8 cellular contexts compared by ENCODE assay signal in the genomic region with DNA sequence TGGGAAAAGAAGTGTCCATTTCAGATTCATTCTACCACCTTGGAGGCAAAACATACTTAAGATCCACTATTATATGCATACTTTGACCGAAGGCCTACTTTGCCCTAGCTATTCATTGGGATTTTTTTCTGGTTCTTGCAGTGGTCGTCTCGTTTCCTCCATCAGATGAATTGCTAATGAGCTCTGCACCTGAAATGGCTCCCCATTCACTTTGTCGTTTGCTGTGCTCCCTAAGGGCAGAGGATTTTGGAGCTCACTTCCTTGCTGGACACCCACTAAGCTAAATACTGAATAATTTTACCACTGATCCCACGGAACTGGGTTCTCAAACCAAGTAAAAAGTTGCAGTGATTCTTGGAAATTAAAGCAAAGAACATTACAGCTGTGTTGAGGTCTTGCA. TPM values are rescaled to one million over a fixed set of nuclear protein-coding genes. Genes with fewer than 3 reads are reported as not detected.
DNase-seq lines count a peak whose midpoint lies in the region; ATAC-seq, FAIRE-seq and TF ChIP-seq lines count a peak whose summit lies in the region.

No MANE protein-coding gene starts in this region.

- H2AFZ ChIP-seq in keratinocyte (ENCODE audit: control insufficient read depth, low read length): no peak overlapping the region

- DNase-seq in activated CD4-positive, alpha-beta T cell treated with anti-CD3 and anti-CD28 coated beads, Interleukin-2, amount 10 ng/mL, durations not matched to agents 24 days and 14 days: no peak
- DNase-seq in activated CD4-positive, alpha-beta T cell treated with anti-CD3 and anti-CD28 coated beads, Interleukin-2, amount 50 U/mL, for 1 hour: no peak
- no peak for DNase-seq in activated naive CD4-positive, alpha-beta T cell treated with anti-CD3 and anti-CD28 coated beads, Interleukin-2, amount 50 U/mL, for 72 hours (ENCODE audit: low spot score in 2 of 2)
- no peak for DNase-seq in keratinocyte (ENCODE audit: low read depth, low spot score)
- DNase-seq in substantia nigra (lab: John Stamatoyannopoulos, UW): no peak
- no peak for DNase-seq in NCI-H2029 treated with DMSO at 0.1 percent for 48 hours (lab: John Stamatoyannopoulos, UW)

- H3K27ac Mint-ChIP-seq in activated CD4-positive, alpha-beta T cell treated with anti-CD3 and anti-CD28 coated beads, Interleukin-2, amount 10 ng/mL, durations not matched to agents 24 days and 14 days: peak overlapping the region; percentile 95
- peak overlapping the region; percentile 89 to 99 for H3K27ac Mint-ChIP-seq in activated naive CD4-positive, alpha-beta T cell treated with anti-CD3 and anti-CD28 coated beads, Interleukin-2, amount 50 U/mL, for 72 hours

- peak overlapping the region; percentile 60 to 88 (median 86) for H3K4me3 ChIP-seq in keratinocyte (ENCODE audit: control insufficient read depth in 2 of 3, extremely low read depth in 1 of 3, insufficient read depth in 2 of 3, low read depth in 1 of 3, low read length in 3 of 3)

- H3K36me3 ChIP-seq in keratinocyte (ENCODE audit: control insufficient read depth in 2 of 2, extremely low read depth in 1 of 2, insufficient read depth in 2 of 2, low read length in 2 of 2): peaks cover 1 to 5% of the 10 kb centered on the region in 2 experiments

- H3K9me1 ChIP-seq in keratinocyte (ENCODE audit: control insufficient read depth, extremely low read depth, insufficient read depth, low read length): no peaks in the 10 kb centered on the region

- no peaks in the 10 kb centered on the region for H3K27me3 ChIP-seq in keratinocyte (ENCODE audit: control insufficient read depth, extremely low read depth, insufficient read depth, low read length)

- H3K79me2 ChIP-seq in keratinocyte (ENCODE audit: control insufficient read depth, insufficient read depth, low read length): peaks cover 59% of the 10 kb centered on the region

- peaks cover 4% of the 10 kb centered on the region for H3K9me3 Mint-ChIP-seq in activated CD4-positive, alpha-beta T cell treated with anti-CD3 and anti-CD28 coated beads, Interleukin-2, amount 10 ng/mL, durations not matched to agents 24 days and 14 days
- peaks cover 7% of the 10 kb centered on the region in 2 donors for H3K9me3 Mint-ChIP-seq in activated naive CD4-positive, alpha-beta T cell treated with anti-CD3 and anti-CD28 coated beads, Interleukin-2, amount 50 U/mL, for 72 hours

- H4K20me1 ChIP-seq in keratinocyte (ENCODE audit: control insufficient read depth, extremely low read depth, insufficient read depth, low read length): peaks cover 7% of the 10 kb centered on the region

- no peak for TF ChIP-seq CTCF in keratinocyte (optimal IDR thresholded peaks at IDR 0.05 in 1 of 3, IDR thresholded peaks at IDR 0.05 in 1 of 3, conservative IDR thresholded peaks at IDR 0.05 in 1 of 3; ENCODE audit: extremely low read depth in 1 of 3, insufficient read depth in 2 of 3, low read length in 3 of 3)

- H3K9me3 ChIP-seq in keratinocyte (ENCODE audit: control insufficient read depth, low read depth, low read length): peaks cover 4% of the 10 kb centered on the region

- H3K27me3 Mint-ChIP-seq in activated CD4-positive, alpha-beta T cell treated with anti-CD3 and anti-CD28 coated beads, Interleukin-2, amount 10 ng/mL, durations not matched to agents 24 days and 14 days: no peaks in the 10 kb centered on the region

- FAIRE-seq in keratinocyte (lab: Jason Lieb, UNC): peak; percentile 56

- ATAC-seq in activated naive CD4-positive, alpha-beta T cell treated with anti-CD3 and anti-CD28 coated beads, Interleukin-2, amount 50 U/mL, for 72 hours: no peak
- ATAC-seq in HG03196 (IDR thresholded peaks at IDR 0.05; ENCODE audit: unreplicated experiment) (no peak), GM18505 (IDR thresholded peaks at IDR 0.05; ENCODE audit: unreplicated experiment) (no peak)

- peaks cover 9% of the 10 kb centered on the region for H3K36me3 Mint-ChIP-seq in activated CD4-positive, alpha-beta T cell treated with anti-CD3 and anti-CD28 coated beads, Interleukin-2, amount 10 ng/mL, durations not matched to agents 24 days and 14 days (ENCODE audit: low read depth)
- H3K36me3 Mint-ChIP-seq in activated naive CD4-positive, alpha-beta T cell treated with anti-CD3 and anti-CD28 coated beads, Interleukin-2, amount 50 U/mL, for 72 hours: peaks cover 10% of the 10 kb centered on the region in 2 donors

- H3K4me1 ChIP-seq in keratinocyte (ENCODE audit: control insufficient read depth, extremely low read depth, insufficient read depth, low read length): peaks cover 28% of the 10 kb centered on the region

- intact Hi-C loops in activated CD4-positive, alpha-beta T cell treated with anti-CD3 and anti-CD28 coated beads, Interleukin-2, amount 10 ng/mL, durations not matched to agents 24 days and 14 days (cut with micrococcal nuclease): loop anchor here (2.0 kb wide), 1 partner anchor 176 kb away; a partner anchor contains a TSS

- peaks cover 35% of the 10 kb centered on the region for H3K4me1 Mint-ChIP-seq in activated CD4-positive, alpha-beta T cell treated with anti-CD3 and anti-CD28 coated beads, Interleukin-2, amount 10 ng/mL, durations not matched to agents 24 days and 14 days

- dilution Hi-C loops in keratinocyte (cut with MboI; ENCODE audit: extremely low pct_ligation_motif_present, low sequenced_read_pairs): no loop called here

- peak overlapping the region; percentile 95 for H3K4me3 Mint-ChIP-seq in activated CD4-positive, alpha-beta T cell treated with anti-CD3 and anti-CD28 coated beads, Interleukin-2, amount 10 ng/mL, durations not matched to agents 24 days and 14 days

- H3K9ac ChIP-seq in keratinocyte (ENCODE audit: control insufficient read depth, extremely low read depth, insufficient read depth, low read length): peak overlapping the region; percentile 91

- no peak for TF ChIP-seq POLR2A in GM18505 (IDR thresholded peaks at IDR 0.05; ENCODE audit: borderline replicate concordance, extremely low read depth, insufficient read depth, insufficient read length)

- peak overlapping the region; percentile 77 for H3K27ac ChIP-seq in keratinocyte (ENCODE audit: control insufficient read depth, insufficient read depth, low read length)
- H3K27ac ChIP-seq in substantia nigra (ENCODE audit: low read depth, low read length, poor library complexity, severe bottlenecking): peak overlapping the region; percentile 92

- peak overlapping the region; percentile 83 for H3K4me2 ChIP-seq in keratinocyte (ENCODE audit: control insufficient read depth, extremely low read depth, insufficient read depth, low read depth, low read length)

RNA-seq across cellular contexts. Expression of a gene that starts 1.9 kb away (rescaled TPM):
- 48.7 and 52.7 TPM in 2 replicates for total RNA-seq in activated CD4-positive, alpha-beta T cell treated with anti-CD3 and anti-CD28 coated beads, Interleukin-2, amount 10 ng/mL, durations not matched to agents 24 days and 14 days
- 10 to 100 TPM; 40.5 to 54.6 TPM for total RNA-seq in activated naive CD4-positive, alpha-beta T cell treated with anti-CD3 and anti-CD28 coated beads, Interleukin-2, amount 50 U/mL, for 72 hours
- 17.2 to 29.1 TPM (median 28.8 TPM) in 3 replicates for polyA plus RNA-seq in keratinocyte
- 34.7 TPM for polyA plus RNA-seq in keratinocyte (2011; ENCODE audit: low read depth)
- 18.5 and 24.3 TPM in 2 replicates for polyA plus RNA-seq in keratinocyte (2011; cell fraction: cytosol; rRNA removed)
- 53.3 and 57.2 TPM in 2 replicates for polyA plus RNA-seq in keratinocyte (2011; cell fraction: nucleus; rRNA removed)
- 18.8 and 26.1 TPM in 2 replicates for polyA plus RNA-seq in keratinocyte (2012; ENCODE audit: low replicate concordance)
- polyA minus RNA-seq in keratinocyte: 27.7 to 55.1 TPM (median 29.9 TPM) in 3 replicates
- 29.5 TPM for polyA minus RNA-seq in keratinocyte (2011; cell fraction: cytosol; rRNA and poly(A)+ RNA removed)
- 38.8 and 76.8 TPM in 2 replicates for polyA minus RNA-seq in keratinocyte (2011; cell fraction: nucleus; rRNA and poly(A)+ RNA removed)

RNA-seq across cellular contexts. Expression of a gene that starts 16.3 kb away (rescaled TPM):
- total RNA-seq in activated CD4-positive, alpha-beta T cell treated with anti-CD3 and anti-CD28 coated beads, Interleukin-2, amount 10 ng/mL, durations not matched to agents 24 days and 14 days: 24.1 and 27.1 TPM in 2 replicates
- 10 to 100 TPM; 31.7 to 48.4 TPM for total RNA-seq in activated naive CD4-positive, alpha-beta T cell treated with anti-CD3 and anti-CD28 coated beads, Interleukin-2, amount 50 U/mL, for 72 hours
- 24.6 to 31.5 TPM (median 25.5 TPM) in 3 replicates for polyA plus RNA-seq in keratinocyte
- 10.8 TPM for polyA plus RNA-seq in keratinocyte (2011; ENCODE audit: low read depth)
- 24.5 and 28.4 TPM in 2 replicates for polyA plus RNA-seq in keratinocyte (2011; cell fraction: cytosol; rRNA removed)
- 34.3 and 35.0 TPM in 2 replicates for polyA plus RNA-seq in keratinocyte (2011; cell fraction: nucleus; rRNA removed)
- polyA plus RNA-seq in keratinocyte (2012; ENCODE audit: low replicate concordance): 17.4 and 25.6 TPM in 2 replicates
- polyA minus RNA-seq in keratinocyte: 33.6 to 39.1 TPM (median 38.3 TPM) in 3 replicates
- polyA minus RNA-seq in keratinocyte (2011; cell fraction: cytosol; rRNA and poly(A)+ RNA removed): 46.8 TPM
- polyA minus RNA-seq in keratinocyte (2011; cell fraction: nucleus; rRNA and poly(A)+ RNA removed): 20.5 and 25.0 TPM in 2 replicates

RNA-seq across cellular contexts. Expression of a gene that starts 22.8 kb away (rescaled TPM):
- 6.7 and 7.9 TPM in 2 replicates for total RNA-seq in activated CD4-positive, alpha-beta T cell treated with anti-CD3 and anti-CD28 coated beads, Interleukin-2, amount 10 ng/mL, durations not matched to agents 24 days and 14 days
- total RNA-seq in activated naive CD4-positive, alpha-beta T cell treated with anti-CD3 and anti-CD28 coated beads, Interleukin-2, amount 50 U/mL, for 72 hours: 10 to 100 TPM; 19.1 to 30.5 TPM
- 1.4 to 4.7 TPM (median 3.1 TPM) in 3 replicates for polyA plus RNA-seq in keratinocyte
- polyA plus RNA-seq in keratinocyte (2011; ENCODE audit: low read depth): 0.42 TPM
- 0.94 and 1.1 TPM in 2 replicates for polyA plus RNA-seq in keratinocyte (2011; cell fraction: cytosol; rRNA removed)
- polyA plus RNA-seq in keratinocyte (2011; cell fraction: nucleus; rRNA removed): 1.2 and 1.3 TPM in 2 replicates
- polyA plus RNA-seq in keratinocyte (2012; ENCODE audit: low replicate concordance): 0.25 and 1.8 TPM in 2 replicates
- polyA minus RNA-seq in keratinocyte: 0.46 to 2.5 TPM (median 2.0 TPM) in 3 replicates
- not detected for polyA minus RNA-seq in keratinocyte (2011; cell fraction: cytosol; rRNA and poly(A)+ RNA removed)
- polyA minus RNA-seq in keratinocyte (2011; cell fraction: nucleus; rRNA and poly(A)+ RNA removed): 0.32 and 1.2 TPM in 2 replicates
